Comparison of ENCODE assay signal across 17 cellular contexts in genomic region chr19:50378169-50378862, GRCh38. TPM values are rescaled to one million over a fixed set of nuclear protein-coding genes. Genes with fewer than 3 reads are reported as not detected.
A peak's percentile ranks its signal among the peaks of the same experiment; 100 is the strongest.
DNase-seq lines count a peak whose midpoint lies in the region; FAIRE-seq and TF ChIP-seq lines count a peak whose summit lies in the region.
"Had no signal": no experiment of that assay in that cellular context is flagged by ENCODE, and none has a peak within 500 bp of the region (broad histone marks: within the 10 kb centered on the region; RNA-seq: fewer than 3 reads in every experiment).

No MANE protein-coding gene starts in this region.

- no peaks in the 10 kb centered on the region for H3K9me3 ChIP-seq in breast epithelium
- H3K9me3 ChIP-seq: mucosa of descending colon, upper lobe of left lung had no signal

- H3K4me1 Mint-ChIP-seq in MCF 10A (ENCODE audit: insufficient read depth, unreplicated experiment) (peaks cover 9% of the 10 kb centered on the region), type B pancreatic cell (ENCODE audit: unreplicated experiment) (peaks cover 7% of the 10 kb centered on the region)
- H3K4me1 Mint-ChIP-seq in dendritic cell treated with granulocyte-macrophage colony-stimulating factor and Interleukin-4, amounts not matched to agents 40 ng/mL and 50 ng/mL, for 4 days (ENCODE audit: low read depth) = peaks cover 54% of the 10 kb centered on the region

- intact Hi-C loops in MCF 10A (cut with micrococcal nuclease) (no loop called here), breast epithelium (cut with DNase I; ENCODE audit: low total_unique reads) (no loop called here)
- intact Hi-C loops in dendritic cell treated with granulocyte-macrophage colony-stimulating factor and Interleukin-4, amounts not matched to agents 40 ng/mL and 50 ng/mL, for 4 days (cut with micrococcal nuclease) = no loop called here

- no peak overlapping the region for H3K4me3 ChIP-seq in breast epithelium
- H3K4me3 ChIP-seq: cardiac muscle cell, mucosa of descending colon had no signal

- H3K36me3 Mint-ChIP-seq in MCF 10A (ENCODE audit: insufficient read depth, unreplicated experiment) (peaks cover 58% of the 10 kb centered on the region), type B pancreatic cell (peaks cover 5% of the 10 kb centered on the region)
- peaks cover 71% of the 10 kb centered on the region for H3K36me3 Mint-ChIP-seq in dendritic cell treated with granulocyte-macrophage colony-stimulating factor and Interleukin-4, amounts not matched to agents 40 ng/mL and 50 ng/mL, for 4 days (ENCODE audit: low read depth)

- BruUV-seq in MCF 10A (replicated peaks; lab: Mats Ljungman, UMichigan) = TSS peak; percentile 58

- peaks cover 8% of the 10 kb centered on the region for H3K36me3 ChIP-seq in breast epithelium

- TF ChIP-seq POLR2A in breast epithelium (IDR thresholded peaks at IDR 0.05) = no peak

- POLR2A ChIA-PET in MCF 10A (lab: Yijun Ruan, JAX) = no interaction called here

- no peaks in the 10 kb centered on the region for H3K4me1 ChIP-seq in breast epithelium

- TF ChIP-seq CTCF in MCF 10A (IDR thresholded peaks at IDR 0.05; ENCODE audit: unreplicated experiment) = no peak
- TF ChIP-seq CTCF in breast epithelium (IDR thresholded peaks at IDR 0.05) = no peak
- TF ChIP-seq CTCF in type B pancreatic cell (conservative IDR thresholded peaks at IDR 0.05) = no peak

- H3K4me3 Mint-ChIP-seq in MCF 10A (ENCODE audit: unreplicated experiment) = peak overlapping the region; percentile 100
- no peak overlapping the region for H3K4me3 Mint-ChIP-seq in dendritic cell treated with granulocyte-macrophage colony-stimulating factor and Interleukin-4, amounts not matched to agents 40 ng/mL and 50 ng/mL, for 4 days
- peak overlapping the region; percentile 44 for H3K4me3 Mint-ChIP-seq in type B pancreatic cell

- CTCF ChIA-PET in MCF 10A (lab: Yijun Ruan, JAX) = no interaction called here

- H3K27ac Mint-ChIP-seq in MCF 10A (ENCODE audit: low read depth, unreplicated experiment) = no peak overlapping the region
- H3K27ac Mint-ChIP-seq in dendritic cell treated with granulocyte-macrophage colony-stimulating factor and Interleukin-4, amounts not matched to agents 40 ng/mL and 50 ng/mL, for 4 days = peak overlapping the region; percentile 100
- no peak overlapping the region for H3K27ac Mint-ChIP-seq in type B pancreatic cell

- H3K27ac ChIP-seq in breast epithelium = no peak overlapping the region
- H3K27ac ChIP-seq: cardiac muscle cell had no signal

- H3K27me3 Mint-ChIP-seq in MCF 10A (ENCODE audit: insufficient read depth, unreplicated experiment) = no peaks in the 10 kb centered on the region
- H3K27me3 Mint-ChIP-seq in dendritic cell treated with granulocyte-macrophage colony-stimulating factor and Interleukin-4, amounts not matched to agents 40 ng/mL and 50 ng/mL, for 4 days = no peaks in the 10 kb centered on the region
- no peaks in the 10 kb centered on the region for H3K27me3 Mint-ChIP-seq in type B pancreatic cell

- DNase-seq in MCF 10A (ENCODE audit: unreplicated experiment) = no peak
- no peak for DNase-seq in breast epithelium (ENCODE audit: low spot score in 2 of 2)
- no peak for DNase-seq in type B pancreatic cell (ENCODE audit: extremely low spot score, unreplicated experiment)
- DNase-seq in stimulated activated CD4-positive, alpha-beta T cell treated with anti-CD3 and anti-CD28 coated beads, Interleukin-2, amount 100 ng/mL, for 24 hours = no peak
- DNase-seq in urothelium cell line (ENCODE audit: low spot score) = no peak
- DNase-seq: activated CD4-positive, alpha-beta T cell treated with anti-CD3 and anti-CD28 coated beads for 48 hours; islet precursor cell; mucosa of descending colon; NCI-H187; NCI-H526 treated with DMSO at 0.1 percent for 48 hours; RPMI8226; stimulated activated CD8-positive, alpha-beta memory T cell treated with anti-CD3 and anti-CD28 coated beads, Interleukin-4, amount 100 ng/mL, for 48 hours had no signal

- FAIRE-seq in urothelium cell line (lab: Jason Lieb, UNC) = no peak

- H3K27me3 ChIP-seq in breast epithelium = no peaks in the 10 kb centered on the region
- H3K27me3 ChIP-seq: cardiac muscle cell, upper lobe of left lung had no signal

- H3K9me3 Mint-ChIP-seq in MCF 10A (ENCODE audit: unreplicated experiment) (no peaks in the 10 kb centered on the region), type B pancreatic cell (no peaks in the 10 kb centered on the region)
- H3K9me3 Mint-ChIP-seq in dendritic cell treated with granulocyte-macrophage colony-stimulating factor and Interleukin-4, amounts not matched to agents 40 ng/mL and 50 ng/mL, for 4 days = no peaks in the 10 kb centered on the region
- H3K9me3 Mint-ChIP-seq: T-helper 1 cell treated with Interleukin-12 subunit alpha and Interleukin-12 subunit beta and Interleukin-4 antibody, amounts not matched to agents 30 μg/mL and 1 μg/mL, for 36 hours had no signal

RNA-seq across cellular contexts. Expression of gene NR1H2, which starts 2.1 kb away (rescaled TPM):
- total RNA-seq in MCF 10A (2022) (62.0 and 65.7 TPM in 2 replicates), breast epithelium (100 to 1,000 TPM in 1 of 3 donors, 10 to 100 TPM in 2; 71.0 to 105 (median 87.5) TPM), type B pancreatic cell (ENCODE audit: low replicate concordance) (30.3 and 41.0 TPM in 2 replicates)

RNA-seq across cellular contexts. Expression of gene POLD1, which starts 5.8 kb away (rescaled TPM):
- 18.9 and 31.9 TPM in 2 replicates for total RNA-seq in MCF 10A (2022)
- 10 to 100 TPM; 13.8 to 17.3 (median 16.0) TPM for total RNA-seq in breast epithelium
- total RNA-seq in type B pancreatic cell (ENCODE audit: low replicate concordance) = 43.6 and 91.8 TPM in 2 replicates

RNA-seq across cellular contexts. Expression of gene NAPSA, which starts 12.9 kb away (rescaled TPM):
- total RNA-seq in MCF 10A (2022) (0.49 and 0.51 TPM in 2 replicates), breast epithelium (1 to 10 TPM in 2 of 3 donors, under 1 TPM in 1; 0.80 to 1.8 (median 1.6) TPM), type B pancreatic cell (ENCODE audit: low replicate concordance) (2.3 and 6.0 TPM in 2 replicates)

RNA-seq across cellular contexts. Expression of gene SPIB, which starts 40.4 kb away (rescaled TPM):
- total RNA-seq in MCF 10A (2022) (not detected in 2 replicates), breast epithelium (under 1 TPM in 1 of 3 donors, not detected in 2; 0.33 TPM), type B pancreatic cell (ENCODE audit: low replicate concordance) (2.6 and 3.0 TPM in 2 replicates)
- total RNA-seq: pulmonary artery endothelial cell had no signal

RNA-seq across cellular contexts. Expression of gene KCNC3, which starts 49.1 kb away (rescaled TPM):
- total RNA-seq in MCF 10A (2022) (not detected in 2 replicates), breast epithelium (1 to 10 TPM in 2 of 3 donors, under 1 TPM in 1; 0.32 to 3.7 (median 1.6) TPM), type B pancreatic cell (ENCODE audit: low replicate concordance) (9.5 and 11.2 TPM in 2 replicates)
